Comparison of ENCODE assay signal across 8 cellular contexts in the genomic region with DNA sequence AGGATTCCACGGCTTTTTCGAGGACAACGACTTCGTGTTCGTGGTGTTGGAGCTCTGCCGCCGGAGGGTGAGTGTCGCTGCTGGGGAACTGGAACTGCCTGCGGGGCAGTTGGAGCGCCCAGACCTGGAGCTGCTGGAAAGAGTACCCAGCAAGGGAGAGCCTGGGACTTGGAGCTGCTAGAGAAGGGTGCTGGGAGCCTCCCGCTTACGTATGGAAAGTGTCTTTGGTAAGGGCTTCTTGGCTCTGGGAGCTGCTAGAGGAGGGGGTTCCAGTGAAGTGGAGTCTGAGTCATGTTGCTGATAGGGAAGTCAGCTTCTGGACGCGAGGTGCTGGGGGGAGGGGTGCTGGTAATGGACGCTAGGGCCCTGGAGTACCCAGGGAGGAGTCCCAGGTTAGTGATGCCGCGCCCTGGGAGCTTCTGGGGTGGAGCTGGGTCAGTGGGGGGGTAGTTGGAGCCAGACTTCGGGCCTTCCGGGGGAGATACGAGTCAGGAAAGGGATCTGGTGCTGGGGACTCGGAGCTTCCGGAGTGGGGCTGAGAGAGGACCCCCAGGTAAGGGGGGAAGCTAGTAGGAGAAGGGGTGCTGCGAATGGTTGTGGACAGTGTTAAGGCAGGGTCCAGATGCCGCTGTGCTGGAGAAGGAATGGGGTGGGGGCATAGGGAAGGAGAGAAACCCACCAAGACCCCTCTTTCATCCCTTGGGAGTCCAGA. TPM values are rescaled to one million over a fixed set of nuclear protein-coding genes. Genes with fewer than 3 reads are reported as not detected.
DNase-seq lines count a peak whose midpoint lies in the region; ATAC-seq and TF ChIP-seq lines count a peak whose summit lies in the region.

No MANE protein-coding gene starts in this region.

- H3K9me3 Mint-ChIP-seq in Caco-2 (ENCODE audit: unreplicated experiment) (no peaks in the 10 kb centered on the region), chondrocyte (ENCODE audit: low read depth) (no peaks in the 10 kb centered on the region)

- ATAC-seq in mucosa of descending colon = peak; percentile 66
- ATAC-seq in HG02870 (IDR thresholded peaks at IDR 0.05; ENCODE audit: unreplicated experiment) = no peak

- no peaks in the 10 kb centered on the region for H3K9me2 ChIP-seq in PC-9 (ENCODE audit: insufficient read depth)

- H3K9me3 ChIP-seq in Caco-2 (no peaks in the 10 kb centered on the region), PC-9 (ENCODE audit: insufficient read depth, low read depth) (no peaks in the 10 kb centered on the region), mucosa of descending colon (no peaks in the 10 kb centered on the region)

- peaks cover 51% of the 10 kb centered on the region for H3K79me2 ChIP-seq in PC-9 (ENCODE audit: low read depth)

- CTCF ChIA-PET in Caco-2 (lab: Charles Lee) = interaction anchor here (0.5 to 1.4 kb wide), 2 partner anchors 17 to 331 kb away, joined by 3 to 6 read pairs; no protein-coding TSS in a partner anchor
- CTCF ChIA-PET in PC-9 (lab: Charles Lee) = interaction anchor here (0.6 to 1.2 kb wide), 5 partner anchors 91 to 847 kb away, joined by 3 to 8 read pairs (median 4); no protein-coding TSS in a partner anchor

- peak overlapping the region; percentile 97 for H3K4me2 ChIP-seq in PC-9

- H3K4me1 Mint-ChIP-seq in Caco-2 (ENCODE audit: low read depth, unreplicated experiment) = peaks cover 5% of the 10 kb centered on the region
- H3K4me1 Mint-ChIP-seq in chondrocyte (ENCODE audit: low read depth) = peaks cover 26% of the 10 kb centered on the region

- H3K4me1 ChIP-seq in Caco-2 (peaks cover 19% of the 10 kb centered on the region), PC-9 (replicated peaks; ENCODE audit: insufficient read depth) (peaks cover 27% of the 10 kb centered on the region), mucosa of descending colon (ENCODE audit: low read depth) (peaks cover 35% of the 10 kb centered on the region)

- POLR2A ChIA-PET in Caco-2 (lab: Charles Lee) (interaction anchor here (0.9 to 1.4 kb wide), 2 partner anchors 11 to 122 kb away, joined by 3 to 5 read pairs; a partner anchor contains a TSS), PC-9 (lab: Charles Lee; ENCODE audit: unreplicated experiment) (interaction anchor here (0.5 to 0.9 kb wide), 4 partner anchors 10 to 45 kb away, joined by 3 to 25 read pairs (median 8); no protein-coding TSS in a partner anchor)

- intact Hi-C loops in Caco-2 (cut with micrococcal nuclease; ENCODE audit: unreplicated experiment) (loop anchor here (5.0 kb wide), 2 partner anchors 37 to 858 kb away; a partner anchor contains a TSS), PC-9 (cut with micrococcal nuclease; ENCODE audit: unreplicated experiment) (loop anchor here (2.0 to 5.0 kb wide), 2 partner anchors 49 to 358 kb away; no protein-coding TSS in a partner anchor), mucosa of descending colon (cut with DNase I, micrococcal nuclease) (no loop called here)

- H2AFZ ChIP-seq in PC-9 = peak overlapping the region; percentile 70

- H3K4me3 ChIP-seq in Caco-2 (ENCODE audit: low read depth, low read length) = peak overlapping the region; percentile 83
- peak overlapping the region; percentile 94 for H3K4me3 ChIP-seq in PC-9
- no peak overlapping the region for H3K4me3 ChIP-seq in mucosa of descending colon

- DNase-seq in Caco-2 (peak; percentile 55 to 69), HCEC 1CT (peak; percentile 33), PC-9 (peak in 1 of 2 experiments; percentile 62), chondrocyte (ENCODE audit: low spot score) (no peak), mucosa of descending colon (peak; percentile 63 to 79 (median 69)), globus pallidus (ENCODE audit: low spot score) (no peak), hippocampal formation (lab: John Stamatoyannopoulos, UW) (no peak)

- TF ChIP-seq CTCF in Caco-2 (IDR thresholded peaks at IDR 0.05; ENCODE audit: insufficient read depth in 1 of 2, low read depth in 1 of 2, low read length in 1 of 2, severe bottlenecking in 1 of 2, unreplicated experiment in 1 of 2) = no peak
- no peak for TF ChIP-seq CTCF in PC-9 (conservative IDR thresholded peaks at IDR 0.05)
- TF ChIP-seq CTCF in chondrocyte (IDR thresholded peaks at IDR 0.05) = no peak
- no peak for TF ChIP-seq CTCF in mucosa of descending colon (IDR thresholded peaks at IDR 0.05)

- no peaks in the 10 kb centered on the region for H3K27me3 Mint-ChIP-seq in Caco-2 (ENCODE audit: insufficient read depth, unreplicated experiment)
- no peaks in the 10 kb centered on the region for H3K27me3 Mint-ChIP-seq in chondrocyte (ENCODE audit: low read depth)

- peak overlapping the region; percentile 99 for H3K4me3 Mint-ChIP-seq in Caco-2 (ENCODE audit: unreplicated experiment)
- H3K4me3 Mint-ChIP-seq in chondrocyte (ENCODE audit: unreplicated experiment) = peak overlapping the region; percentile 80

- H3K27ac ChIP-seq in PC-9 = no peak overlapping the region; the same call in 1 of the 2 replicates

- BruUV-seq in Caco-2 (replicated peaks; lab: Mats Ljungman, UMichigan) (no TSS peak), PC-9 (replicated peaks; lab: Mats Ljungman, UMichigan) (no TSS peak)

- H3K27ac Mint-ChIP-seq in Caco-2 (ENCODE audit: unreplicated experiment) (peak overlapping the region; percentile 98), chondrocyte (ENCODE audit: unreplicated experiment) (peak overlapping the region; percentile 59)

- no peaks in the 10 kb centered on the region for H3K27me3 ChIP-seq in Caco-2 (replicated peaks; ENCODE audit: control insufficient read depth, insufficient read depth, low read length)
- H3K27me3 ChIP-seq in PC-9 (ENCODE audit: insufficient read depth, low read depth) = no peaks in the 10 kb centered on the region

- peaks cover 14% of the 10 kb centered on the region; the same call in 1 of the 2 replicates for H4K20me1 ChIP-seq in PC-9 (ENCODE audit: insufficient read depth)

- H3K36me3 Mint-ChIP-seq in Caco-2 (ENCODE audit: insufficient read depth, unreplicated experiment) = peaks cover 58% of the 10 kb centered on the region
- H3K36me3 Mint-ChIP-seq in chondrocyte (ENCODE audit: low read depth) = peaks cover 11% of the 10 kb centered on the region

- H3K36me3 ChIP-seq in Caco-2 (ENCODE audit: control insufficient read depth, insufficient read depth, low read length) (peaks cover 5% of the 10 kb centered on the region), PC-9 (ENCODE audit: low read depth) (peaks cover 29% of the 10 kb centered on the region), mucosa of descending colon (ENCODE audit: low read depth) (no peaks in the 10 kb centered on the region)

- H3F3A ChIP-seq in PC-9 (ENCODE audit: insufficient read depth, low read depth) = peaks cover 16% of the 10 kb centered on the region; the same call in 1 of the 2 replicates

RNA-seq across cellular contexts. Expression of a gene that starts 0.7 kb away (rescaled TPM):
- total RNA-seq in Caco-2 (2022) = 104 and 114 TPM in 2 replicates
- total RNA-seq in PC-9 (2021) = 169 and 213 TPM in 2 replicates
- 6.2 to 14.5 TPM (median 14.2 TPM) in 3 replicates for total RNA-seq in chondrocyte
- 10 to 100 TPM in 2 of 3 donors, 1 to 10 TPM in 1; 4.7 to 28.6 (median 13.3) TPM for total RNA-seq in mucosa of descending colon

RNA-seq across cellular contexts. Expression of a gene that starts 33.6 kb away (rescaled TPM):
- total RNA-seq in Caco-2 (2022) = not detected in 2 replicates
- total RNA-seq in PC-9 (2021) = 3.4 and 3.9 TPM in 2 replicates
- total RNA-seq in chondrocyte = not detected in 3 replicates
- total RNA-seq in mucosa of descending colon = 100 to 1,000 TPM in 2 of 3 donors, 10 to 100 TPM in 1; 89.4 to 263 (median 154) TPM

RNA-seq across cellular contexts. Expression of a gene that starts 38.2 kb away (rescaled TPM):
- total RNA-seq in Caco-2 (2022) = 91.0 and 101 TPM in 2 replicates
- total RNA-seq in PC-9 (2021) = 52.9 and 84.8 TPM in 2 replicates
- total RNA-seq in chondrocyte = 65.9 to 69.8 TPM (median 68.0 TPM) in 3 replicates
- total RNA-seq in mucosa of descending colon = 10 to 100 TPM; 57.3 to 73.9 (median 67.7) TPM

RNA-seq across cellular contexts. Expression of a gene that starts 38.3 kb away (rescaled TPM):
- total RNA-seq in Caco-2 (2022) = 19.4 and 20.5 TPM in 2 replicates
- total RNA-seq in PC-9 (2021) = 15.1 and 19.1 TPM in 2 replicates
- total RNA-seq in chondrocyte = 8.4 to 13.2 TPM (median 8.7 TPM) in 3 replicates
- total RNA-seq in mucosa of descending colon = 10 to 100 TPM in 2 of 3 donors, 1 to 10 TPM in 1; 7.7 to 12.7 (median 11.0) TPM

Comparison
In these comparisons a context has a peak if more than half of its experiments do, and no peak if none do; other contexts are left out.
1. DNase-seq: peak in Caco-2 (2 of 2), HCEC 1CT (single experiment) and mucosa of descending colon (3 of 3); none in chondrocyte (single experiment), globus pallidus (single experiment) and hippocampal formation (0 of 2).
2. RNA of a gene that starts 33.6 kb away (total RNA-seq): 89.4 to 263 TPM in mucosa of descending colon; 3.4 to 3.9 TPM in PC-9, not detected in chondrocyte and not detected in Caco-2; every median in the first group is over 10 times any median in the second.
3. intact Hi-C loops: an anchor here in Caco-2 (5.0 kb wide) and PC-9 (2.0 to 5.0 kb wide); none called in mucosa of descending colon.